In the genomic region with DNA sequence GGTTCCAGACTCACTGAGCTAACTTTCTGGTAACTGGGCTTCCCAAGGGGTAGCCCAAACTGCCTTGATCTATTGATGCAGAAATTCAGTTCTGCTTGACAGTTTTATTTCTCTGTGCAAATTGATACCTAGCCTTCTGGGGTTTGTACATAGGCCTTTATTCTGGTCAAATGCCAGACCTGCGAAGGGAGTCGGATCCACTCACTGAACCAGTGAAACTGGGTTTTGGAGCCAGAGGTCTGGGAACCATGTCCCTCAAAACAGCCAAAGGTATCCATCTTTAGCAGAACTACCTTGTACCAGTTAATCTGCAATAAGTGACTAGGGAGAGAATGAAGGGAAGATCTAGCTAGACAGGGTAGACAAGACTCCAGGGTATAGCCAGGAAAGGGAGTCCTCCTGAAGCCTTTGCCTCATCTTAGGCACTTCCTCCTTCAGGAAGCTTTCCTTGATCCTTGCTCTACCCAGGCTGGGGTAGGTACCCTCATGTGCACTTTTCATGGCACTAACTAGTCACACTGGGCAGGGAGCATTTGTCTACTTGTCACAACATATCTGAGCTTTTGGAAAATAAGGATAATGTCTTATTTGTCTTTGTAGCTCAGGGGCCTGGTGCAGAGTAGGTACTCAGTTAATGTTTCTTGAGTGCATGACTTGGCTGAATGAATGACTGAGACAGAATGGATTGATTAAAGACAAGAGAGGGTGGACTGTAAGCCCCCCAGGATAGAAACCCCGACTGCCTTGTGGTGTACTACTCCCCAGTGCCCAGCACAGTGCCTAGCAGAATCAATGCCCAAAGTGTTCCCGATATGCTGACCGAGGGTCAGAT, we compare ENCODE assay signal across 9 cellular contexts.
DNase-seq lines count a peak whose midpoint lies in the region; ATAC-seq and TF ChIP-seq lines count a peak whose summit lies in the region.
"Had no signal": no experiment of that assay in that cellular context is flagged by ENCODE, and none has a peak within 500 bp of the region (broad histone marks: within the 10 kb centered on the region; RNA-seq: fewer than 3 reads in every experiment).

No MANE protein-coding gene starts in this region.

- no peaks in the 10 kb centered on the region for H3K9me3 Mint-ChIP-seq in effector memory CD8-positive, alpha-beta T cell
- no peaks in the 10 kb centered on the region for H3K9me3 Mint-ChIP-seq in nephron

- no peak for ATAC-seq in effector memory CD8-positive, alpha-beta T cell (replicated peaks)
- no peak for ATAC-seq in GM21367 (IDR thresholded peaks at IDR 0.05; ENCODE audit: unreplicated experiment)

- H3K4me3 Mint-ChIP-seq in effector memory CD8-positive, alpha-beta T cell, result peak overlapping the region; percentile 84 to 86
- peak overlapping the region; percentile 93 to 96 (median 93) for H3K4me3 Mint-ChIP-seq in nephron

- peaks cover 24% of the 10 kb centered on the region for H3K36me3 ChIP-seq in NT2/D1 (ENCODE audit: insufficient read depth, insufficient read length, low read length)

- DNase-seq in AG09309 (ENCODE audit: low read depth) (no peak), NT2/D1 (ENCODE audit: low read depth, low spot score) (no peak), COLO668 (lab: John Stamatoyannopoulos, UW; ENCODE audit: unreplicated experiment) (no peak), NCI-H1436 (lab: John Stamatoyannopoulos, UW) (no peak), middle frontal gyrus (ENCODE audit: extremely low spot score, low spot score) (no peak)
- DNase-seq in effector memory CD8-positive, alpha-beta T cell, result no peak
- DNase-seq: NCI-H1105 had no signal

- H3K4me1 ChIP-seq in NT2/D1 (ENCODE audit: insufficient read depth, insufficient read length), result peaks cover 16% of the 10 kb centered on the region

- H3K4me3 ChIP-seq in AG09309 (ENCODE audit: control insufficient read depth, low read depth, low read length) (peak overlapping the region; percentile 78), NT2/D1 (ENCODE audit: insufficient read length, low read depth) (peak overlapping the region; percentile 85)

- H3K9ac ChIP-seq in NT2/D1 (ENCODE audit: insufficient read length, low read depth), result peak overlapping the region; percentile 93

- H3K27ac Mint-ChIP-seq in effector memory CD8-positive, alpha-beta T cell, result peak overlapping the region in 1 of 2 donors; percentile 90
- peak overlapping the region; percentile 67 to 79 (median 72) for H3K27ac Mint-ChIP-seq in nephron

- H3K36me3 Mint-ChIP-seq in effector memory CD8-positive, alpha-beta T cell (ENCODE audit: insufficient read depth), result no peaks in the 10 kb centered on the region
- H3K36me3 Mint-ChIP-seq in nephron (ENCODE audit: low read depth), result peaks cover 18% of the 10 kb centered on the region

- H3K27me3 Mint-ChIP-seq in effector memory CD8-positive, alpha-beta T cell, result no peaks in the 10 kb centered on the region
- peaks cover 6% of the 10 kb centered on the region for H3K27me3 Mint-ChIP-seq in nephron (ENCODE audit: low read depth)

- TF ChIP-seq CTCF in AG09309 (IDR thresholded peaks at IDR 0.05; ENCODE audit: control insufficient read depth, insufficient read depth, low read depth, low read length, missing control alignments), result no peak
- no peak for TF ChIP-seq CTCF in nephron (IDR thresholded peaks at IDR 0.05; ENCODE audit: unreplicated experiment in 3 of 3)

- H3K27me3 ChIP-seq in NT2/D1 (ENCODE audit: insufficient read depth, insufficient read length), result peaks cover 19% of the 10 kb centered on the region

- no peaks in the 10 kb centered on the region for H3K9me3 ChIP-seq in NT2/D1 (ENCODE audit: insufficient read depth, low read length)

- H3K4me1 Mint-ChIP-seq in effector memory CD8-positive, alpha-beta T cell (ENCODE audit: low read depth in 2 of 2), result peaks cover 21 to 32% of the 10 kb centered on the region in 2 donors
- peaks cover 37% of the 10 kb centered on the region for H3K4me1 Mint-ChIP-seq in nephron
